Comparison of ENCODE assay signal across 8 cellular contexts in the genomic region with DNA sequence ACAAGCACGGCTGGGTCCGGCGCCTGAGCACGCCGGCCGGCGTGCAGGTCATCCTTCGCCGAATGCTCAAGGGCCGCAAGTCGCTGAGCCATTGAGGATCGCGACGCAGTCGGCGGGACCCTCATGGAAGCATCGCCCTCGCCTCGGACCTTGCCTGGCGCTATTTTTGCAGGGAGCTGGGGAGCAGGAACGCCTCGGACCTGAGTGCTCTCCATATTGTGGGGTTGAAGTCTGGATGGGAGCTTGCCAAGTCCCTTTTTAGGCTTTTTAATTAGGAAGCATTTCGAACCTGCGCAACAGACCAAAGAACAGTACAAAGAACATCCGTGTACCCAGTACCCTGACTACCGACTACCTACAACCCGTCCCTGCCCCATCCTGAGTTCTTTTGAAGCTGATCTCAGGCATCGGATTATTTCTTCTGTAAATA. TPM values are rescaled to one million over a fixed set of nuclear protein-coding genes. Genes with fewer than 3 reads are reported as not detected.
DNase-seq lines count a peak whose midpoint lies in the region; ATAC-seq, FAIRE-seq and TF ChIP-seq lines count a peak whose summit lies in the region.

No MANE protein-coding gene starts in this region.

- H2AFZ ChIP-seq in HepG2 (ENCODE audit: low read length) = no peak overlapping the region

- H3K9ac ChIP-seq in HepG2 (ENCODE audit: insufficient read depth, low read depth, low read length) = peak overlapping the region; percentile 87

- H3K27me3 Mint-ChIP-seq in activated naive CD4-positive, alpha-beta T cell treated with anti-CD3 and anti-CD28 coated beads, Interleukin-2, amount 10 ng/mL, durations not matched to agents 7 days and 5 days = no peaks in the 10 kb centered on the region
- no peaks in the 10 kb centered on the region for H3K27me3 Mint-ChIP-seq in activated naive CD8-positive, alpha-beta T cell treated with anti-CD3 and anti-CD28 coated beads for 36 hours

- H3K36me3 Mint-ChIP-seq in activated naive CD4-positive, alpha-beta T cell treated with anti-CD3 and anti-CD28 coated beads, Interleukin-2, amount 10 ng/mL, durations not matched to agents 7 days and 5 days = peaks cover 7% of the 10 kb centered on the region
- peaks cover 18% of the 10 kb centered on the region for H3K36me3 Mint-ChIP-seq in activated naive CD8-positive, alpha-beta T cell treated with anti-CD3 and anti-CD28 coated beads for 36 hours

- TF ChIP-seq RAD21 in HepG2 (CRISPR knock-in tag; IDR thresholded peaks at IDR 0.05) = no peak

- POLR2A ChIA-PET in HepG2 (lab: Yijun Ruan, JAX) = interaction anchor here (0.8 to 1.6 kb wide), 4 partner anchors 27 to 91 kb away, joined by 3 to 11 read pairs (median 4); a partner anchor contains a TSS

- H3K9me3 ChIP-seq in HepG2 (ENCODE audit: low read length) (no peaks in the 10 kb centered on the region), tibial artery (no peaks in the 10 kb centered on the region)

- peaks cover 4% of the 10 kb centered on the region; the same call in 1 of the 2 replicates for H4K20me1 ChIP-seq in HepG2 (ENCODE audit: insufficient read depth, low read length)

- H3K27ac Mint-ChIP-seq in activated naive CD4-positive, alpha-beta T cell treated with anti-CD3 and anti-CD28 coated beads, Interleukin-2, amount 10 ng/mL, durations not matched to agents 7 days and 5 days = peak overlapping the region; percentile 85
- H3K27ac Mint-ChIP-seq in activated naive CD8-positive, alpha-beta T cell treated with anti-CD3 and anti-CD28 coated beads for 36 hours = peak overlapping the region; percentile 91

- 1% methylated on average over 21 of the region's 28 CpGs for WGBS in HepG2 (ENCODE audit: low lambda C conversion rate)

- H3K4me3 Mint-ChIP-seq in activated naive CD4-positive, alpha-beta T cell treated with anti-CD3 and anti-CD28 coated beads, Interleukin-2, amount 10 ng/mL, durations not matched to agents 7 days and 5 days = peak overlapping the region; percentile 89
- H3K4me3 Mint-ChIP-seq in activated naive CD8-positive, alpha-beta T cell treated with anti-CD3 and anti-CD28 coated beads for 36 hours = peak overlapping the region; percentile 91

- H3K4me1 ChIP-seq in HepG2 (ENCODE audit: insufficient read depth, low read length) (peaks cover 46% of the 10 kb centered on the region), tibial artery (peaks cover 0 to 70% (median 54%) of the 10 kb centered on the region in 4 donors)

- in situ Hi-C loops in HepG2 (cut with HindIII; ENCODE audit: extremely low pct_ligation_motif_present, low pct_unique_long_range_greater_than_20kb) = no loop called here

- no peak for ATAC-seq in HepG2
- no peak for ATAC-seq in GM21423 (IDR thresholded peaks at IDR 0.05; ENCODE audit: unreplicated experiment)

- H3K27me3 ChIP-seq in HepG2 (ENCODE audit: control insufficient read depth in 1 of 2, insufficient read depth in 2 of 2, low read length in 2 of 2) (no peaks in the 10 kb centered on the region; a peak in 1 of 5 replicates), tibial artery (no peaks in the 10 kb centered on the region)

- H3K4me1 Mint-ChIP-seq in activated naive CD4-positive, alpha-beta T cell treated with anti-CD3 and anti-CD28 coated beads, Interleukin-2, amount 10 ng/mL, durations not matched to agents 7 days and 5 days = peaks cover 72% of the 10 kb centered on the region
- peaks cover 42% of the 10 kb centered on the region for H3K4me1 Mint-ChIP-seq in activated naive CD8-positive, alpha-beta T cell treated with anti-CD3 and anti-CD28 coated beads for 36 hours

- TF ChIP-seq EP300 in HepG2 (IDR thresholded peaks at IDR 0.05; ENCODE audit: low read depth in 2 of 2, low read length in 2 of 2) (no peak), HepG2 (CRISPR knock-in tag; IDR thresholded peaks at IDR 0.05; ENCODE audit: borderline replicate concordance) (no peak)

- H3K4me3 ChIP-seq in HepG2 (replicated peaks in 1 of 3; ENCODE audit: insufficient read depth in 1 of 3, low read depth in 2 of 3, low read length in 3 of 3) (peak overlapping the region; percentile 60 to 87 (median 85)), tibial artery (peak overlapping the region; percentile 60 to 84)

- H3K36me3 ChIP-seq in HepG2 (replicated peaks in 1 of 2; ENCODE audit: control insufficient read depth in 1 of 2, insufficient read depth in 2 of 2, low read length in 2 of 2) (no peaks in the 10 kb centered on the region), tibial artery (peaks cover 0 to 2% (median under 1%) of the 10 kb centered on the region in 3 donors)

- H3K9me3 Mint-ChIP-seq in activated naive CD4-positive, alpha-beta T cell treated with anti-CD3 and anti-CD28 coated beads, Interleukin-2, amount 10 ng/mL, durations not matched to agents 7 days and 5 days = no peaks in the 10 kb centered on the region
- no peaks in the 10 kb centered on the region for H3K9me3 Mint-ChIP-seq in activated naive CD8-positive, alpha-beta T cell treated with anti-CD3 and anti-CD28 coated beads for 36 hours

- H3K27ac ChIP-seq in HepG2 (ENCODE audit: extremely low read length, insufficient read depth, low read length) (peak overlapping the region; percentile 91), tibial artery (peak overlapping the region; percentile 88 to 95)

- peak in 1 of 2 experiments; percentile 8; a peak in 1 of 4 replicates for TF ChIP-seq POLR2A in HepG2 (IDR thresholded peaks at IDR 0.05; ENCODE audit: insufficient read depth in 1 of 2, low read depth in 2 of 2, low read length in 2 of 2)

- no TSS peak for BruUV-seq in HepG2 (replicated peaks; lab: Mats Ljungman, UMichigan)

- H3K79me2 ChIP-seq in HepG2 (ENCODE audit: insufficient read depth, low read length) = peaks cover 21% of the 10 kb centered on the region

- no peak for DNase-seq in activated naive CD4-positive, alpha-beta T cell treated with anti-CD3 and anti-CD28 coated beads, Interleukin-2, amount 10 ng/mL, durations not matched to agents 7 days and 5 days
- DNase-seq in activated naive CD4-positive, alpha-beta T cell treated with Interleukin-2 at 50 U/mL for 16 hours = no peak
- no peak for DNase-seq in activated naive CD8-positive, alpha-beta T cell treated with anti-CD3 and anti-CD28 coated beads for 36 hours
- DNase-seq in HepG2 (ENCODE audit: low spot score) = no peak
- no peak for DNase-seq in tibial artery
- no peak for DNase-seq in NCI-H187 treated with DMSO at 0.1 percent for 48 hours (lab: John Stamatoyannopoulos, UW)
- DNase-seq in SK-N-DZ (ENCODE audit: low spot score) = no peak

- CTCF ChIA-PET in activated naive CD4-positive, alpha-beta T cell treated with anti-CD3 and anti-CD28 coated beads, Interleukin-2, amount 10 ng/mL, durations not matched to agents 7 days and 5 days (lab: Charles Lee) = interaction anchor here (0.6 to 3.4 kb wide), 4 partner anchors 13 to 80 kb away, joined by 3 to 12 read pairs (median 4); no protein-coding TSS in a partner anchor
- CTCF ChIA-PET in HepG2 (lab: Yijun Ruan, JAX; ENCODE audit: low intra/inter-chr PET ratio, low total read pairs) = interaction anchor here (0.8 kb wide), 1 partner anchor 13 kb away, joined by 4 read pairs; no protein-coding TSS in a partner anchor

- no peak for FAIRE-seq in HepG2 (lab: Jason Lieb, UNC)

- H3K4me2 ChIP-seq in HepG2 (ENCODE audit: low read depth, low read length) = peak overlapping the region; percentile 92

- intact Hi-C loops in HepG2 (cut with micrococcal nuclease; ENCODE audit: unreplicated experiment) (no loop called here), tibial artery (cut with DNase I; ENCODE audit: low total_unique reads) (loop anchor here (1.0 kb wide), 1 partner anchor 23 kb away; no protein-coding TSS in a partner anchor)

- no peak for TF ChIP-seq CTCF in HepG2 (CRISPR knock-in tag; IDR thresholded peaks at IDR 0.05)
- TF ChIP-seq CTCF in tibial artery (IDR thresholded peaks at IDR 0.05) = no peak

RNA-seq across cellular contexts. Expression of a gene that starts 0.6 kb away (rescaled TPM):
- 100 to 1,000 TPM; 122 to 128 TPM for total RNA-seq in activated naive CD8-positive, alpha-beta T cell treated with anti-CD3 and anti-CD28 coated beads for 36 hours
- total RNA-seq in HepG2 (2016; rRNA removed; fragmentation: Illumina TruSeq; extraction: Trizol) = 77.3 and 93.6 TPM in 2 replicates
- total RNA-seq in HepG2 (2016; cell fraction: cytosol; rRNA removed; fragmentation: Illumina TruSeq; extraction: Trizol; ENCODE audit: low read depth) = 45.1 and 52.9 TPM in 2 replicates
- total RNA-seq in HepG2 (2016; cell fraction: insoluble cytoplasmic fraction; rRNA removed; fragmentation: Illumina TruSeq; extraction: Trizol) = 85.6 and 107 TPM in 2 replicates
- 66.3 and 68.2 TPM in 2 replicates for total RNA-seq in HepG2 (2016; cell fraction: membrane; rRNA removed; fragmentation: Illumina TruSeq; extraction: Trizol)
- total RNA-seq in HepG2 (2016; cell fraction: nucleus; rRNA removed; fragmentation: Illumina TruSeq; extraction: Trizol) = 30.0 and 33.9 TPM in 2 replicates
- polyA plus RNA-seq in HepG2 (2011; rRNA removed) = 67.7 and 74.0 TPM in 2 replicates
- 58.9 and 74.9 TPM in 2 replicates for polyA plus RNA-seq in HepG2 (2011; cell fraction: cytosol; rRNA removed)
- polyA plus RNA-seq in HepG2 (2011; cell fraction: nucleus; rRNA removed) = 20.3 and 25.7 TPM in 2 replicates
- polyA plus RNA-seq in HepG2 (2012) = 44.9 and 52.3 TPM in 2 replicates
- polyA plus RNA-seq in HepG2 (2016; cell fraction: cytosol; fragmentation: Illumina TruSeq; extraction: Trizol; ENCODE audit: low read depth) = 56.0 and 60.4 TPM in 2 replicates
- polyA plus RNA-seq in HepG2 (2016; cell fraction: insoluble cytoplasmic fraction; fragmentation: Illumina TruSeq; extraction: Trizol; ENCODE audit: low read depth) = 143 and 167 TPM in 2 replicates
- 87.6 and 88.1 TPM in 2 replicates for polyA plus RNA-seq in HepG2 (2016; cell fraction: membrane; fragmentation: Illumina TruSeq; extraction: Trizol; ENCODE audit: low read depth)
- polyA plus RNA-seq in HepG2 (2016; cell fraction: nucleus; fragmentation: Illumina TruSeq; extraction: Trizol; ENCODE audit: insufficient read depth, low read depth) = 83.1 and 91.2 TPM in 2 replicates
- 18.5 and 37.3 TPM in 2 replicates for polyA minus RNA-seq in HepG2 (2011; rRNA and poly(A)+ RNA removed; ENCODE audit: low replicate concordance)
- polyA minus RNA-seq in HepG2 (2011; cell fraction: cytosol; rRNA and poly(A)+ RNA removed) = 16.2 and 18.6 TPM in 2 replicates
- 3.0 and 5.1 TPM in 2 replicates for polyA minus RNA-seq in HepG2 (2011; cell fraction: nucleus; rRNA and poly(A)+ RNA removed)
- polyA plus RNA-seq in SK-N-DZ (2014; cell fraction: cytosol; rRNA removed) = 73.2 and 107 TPM in 2 replicates
- polyA plus RNA-seq in SK-N-DZ (2014; cell fraction: nucleus; rRNA removed) = 61.5 and 94.1 TPM in 2 replicates

RNA-seq across cellular contexts. Expression of a gene that starts 3.1 kb away (rescaled TPM):
- 10 to 100 TPM; 41.0 to 43.6 TPM for total RNA-seq in activated naive CD8-positive, alpha-beta T cell treated with anti-CD3 and anti-CD28 coated beads for 36 hours
- total RNA-seq in HepG2 (2016; rRNA removed; fragmentation: Illumina TruSeq; extraction: Trizol) = 17.5 and 24.5 TPM in 2 replicates
- total RNA-seq in HepG2 (2016; cell fraction: cytosol; rRNA removed; fragmentation: Illumina TruSeq; extraction: Trizol; ENCODE audit: low read depth) = 25.4 and 29.1 TPM in 2 replicates
- total RNA-seq in HepG2 (2016; cell fraction: insoluble cytoplasmic fraction; rRNA removed; fragmentation: Illumina TruSeq; extraction: Trizol) = 15.9 and 21.5 TPM in 2 replicates
- total RNA-seq in HepG2 (2016; cell fraction: membrane; rRNA removed; fragmentation: Illumina TruSeq; extraction: Trizol) = 26.5 and 27.3 TPM in 2 replicates
- total RNA-seq in HepG2 (2016; cell fraction: nucleus; rRNA removed; fragmentation: Illumina TruSeq; extraction: Trizol) = 12.8 and 19.3 TPM in 2 replicates
- 26.0 and 26.6 TPM in 2 replicates for polyA plus RNA-seq in HepG2 (2011; rRNA removed)
- 26.2 and 28.7 TPM in 2 replicates for polyA plus RNA-seq in HepG2 (2011; cell fraction: cytosol; rRNA removed)
- 28.5 and 30.3 TPM in 2 replicates for polyA plus RNA-seq in HepG2 (2011; cell fraction: nucleus; rRNA removed)
- polyA plus RNA-seq in HepG2 (2012) = 23.7 and 24.8 TPM in 2 replicates
- polyA plus RNA-seq in HepG2 (2016; cell fraction: cytosol; fragmentation: Illumina TruSeq; extraction: Trizol; ENCODE audit: low read depth) = 60.1 and 61.7 TPM in 2 replicates
- 37.0 and 42.5 TPM in 2 replicates for polyA plus RNA-seq in HepG2 (2016; cell fraction: insoluble cytoplasmic fraction; fragmentation: Illumina TruSeq; extraction: Trizol; ENCODE audit: low read depth)
- polyA plus RNA-seq in HepG2 (2016; cell fraction: membrane; fragmentation: Illumina TruSeq; extraction: Trizol; ENCODE audit: low read depth) = 48.4 and 51.3 TPM in 2 replicates
- 41.0 and 47.5 TPM in 2 replicates for polyA plus RNA-seq in HepG2 (2016; cell fraction: nucleus; fragmentation: Illumina TruSeq; extraction: Trizol; ENCODE audit: insufficient read depth, low read depth)
- polyA minus RNA-seq in HepG2 (2011; rRNA and poly(A)+ RNA removed; ENCODE audit: low replicate concordance) = 10.1 and 17.7 TPM in 2 replicates
- 6.3 and 6.9 TPM in 2 replicates for polyA minus RNA-seq in HepG2 (2011; cell fraction: cytosol; rRNA and poly(A)+ RNA removed)
- 7.2 and 10.8 TPM in 2 replicates for polyA minus RNA-seq in HepG2 (2011; cell fraction: nucleus; rRNA and poly(A)+ RNA removed)
- polyA plus RNA-seq in SK-N-DZ (2014; cell fraction: cytosol; rRNA removed) = 44.1 and 49.6 TPM in 2 replicates
- 23.0 and 29.2 TPM in 2 replicates for polyA plus RNA-seq in SK-N-DZ (2014; cell fraction: nucleus; rRNA removed)

RNA-seq across cellular contexts. Expression of a gene that starts 3.1 kb away (rescaled TPM):
- total RNA-seq in activated naive CD8-positive, alpha-beta T cell treated with anti-CD3 and anti-CD28 coated beads for 36 hours = 1 to 10 TPM; 4.1 to 4.9 TPM
- 5.6 and 7.2 TPM in 2 replicates for total RNA-seq in HepG2 (2016; rRNA removed; fragmentation: Illumina TruSeq; extraction: Trizol)
- 8.5 and 10.5 TPM in 2 replicates for total RNA-seq in HepG2 (2016; cell fraction: cytosol; rRNA removed; fragmentation: Illumina TruSeq; extraction: Trizol; ENCODE audit: low read depth)
- 4.8 and 6.5 TPM in 2 replicates for total RNA-seq in HepG2 (2016; cell fraction: insoluble cytoplasmic fraction; rRNA removed; fragmentation: Illumina TruSeq; extraction: Trizol)
- total RNA-seq in HepG2 (2016; cell fraction: membrane; rRNA removed; fragmentation: Illumina TruSeq; extraction: Trizol) = 17.7 and 20.6 TPM in 2 replicates
- total RNA-seq in HepG2 (2016; cell fraction: nucleus; rRNA removed; fragmentation: Illumina TruSeq; extraction: Trizol) = 2.8 and 3.3 TPM in 2 replicates
- 6.3 and 9.9 TPM in 2 replicates for polyA plus RNA-seq in HepG2 (2011; rRNA removed)
- 8.3 and 14.2 TPM in 2 replicates for polyA plus RNA-seq in HepG2 (2011; cell fraction: cytosol; rRNA removed)
- 8.7 and 9.0 TPM in 2 replicates for polyA plus RNA-seq in HepG2 (2011; cell fraction: nucleus; rRNA removed)
- polyA plus RNA-seq in HepG2 (2012) = 5.9 and 7.7 TPM in 2 replicates
- 15.3 and 17.8 TPM in 2 replicates for polyA plus RNA-seq in HepG2 (2016; cell fraction: cytosol; fragmentation: Illumina TruSeq; extraction: Trizol; ENCODE audit: low read depth)
- 7.9 and 9.0 TPM in 2 replicates for polyA plus RNA-seq in HepG2 (2016; cell fraction: insoluble cytoplasmic fraction; fragmentation: Illumina TruSeq; extraction: Trizol; ENCODE audit: low read depth)
- 23.3 and 24.4 TPM in 2 replicates for polyA plus RNA-seq in HepG2 (2016; cell fraction: membrane; fragmentation: Illumina TruSeq; extraction: Trizol; ENCODE audit: low read depth)
- 6.1 and 8.3 TPM in 2 replicates for polyA plus RNA-seq in HepG2 (2016; cell fraction: nucleus; fragmentation: Illumina TruSeq; extraction: Trizol; ENCODE audit: insufficient read depth, low read depth)
- polyA minus RNA-seq in HepG2 (2011; rRNA and poly(A)+ RNA removed; ENCODE audit: low replicate concordance) = 4.2 and 22.1 TPM in 2 replicates
- polyA minus RNA-seq in HepG2 (2011; cell fraction: cytosol; rRNA and poly(A)+ RNA removed) = 9.0 and 9.2 TPM in 2 replicates
- 4.6 and 6.1 TPM in 2 replicates for polyA minus RNA-seq in HepG2 (2011; cell fraction: nucleus; rRNA and poly(A)+ RNA removed)
- 20.4 and 20.5 TPM in 2 replicates for polyA plus RNA-seq in SK-N-DZ (2014; cell fraction: cytosol; rRNA removed)
- 9.9 and 11.1 TPM in 2 replicates for polyA plus RNA-seq in SK-N-DZ (2014; cell fraction: nucleus; rRNA removed)

RNA-seq across cellular contexts. Expression of a gene that starts 24.6 kb away (rescaled TPM):
- total RNA-seq in activated naive CD8-positive, alpha-beta T cell treated with anti-CD3 and anti-CD28 coated beads for 36 hours = 10 to 100 TPM; 22.9 to 23.2 TPM
- total RNA-seq in HepG2 (2016; rRNA removed; fragmentation: Illumina TruSeq; extraction: Trizol) = 0.22 and 0.69 TPM in 2 replicates
- 0.09 TPM in 1 of 2 replicates, not detected in the other for total RNA-seq in HepG2 (2016; cell fraction: cytosol; rRNA removed; fragmentation: Illumina TruSeq; extraction: Trizol; ENCODE audit: low read depth)
- total RNA-seq in HepG2 (2016; cell fraction: insoluble cytoplasmic fraction; rRNA removed; fragmentation: Illumina TruSeq; extraction: Trizol) = 0.12 and 0.71 TPM in 2 replicates
- 0.14 and 0.37 TPM in 2 replicates for total RNA-seq in HepG2 (2016; cell fraction: membrane; rRNA removed; fragmentation: Illumina TruSeq; extraction: Trizol)
- 0.87 and 0.88 TPM in 2 replicates for total RNA-seq in HepG2 (2016; cell fraction: nucleus; rRNA removed; fragmentation: Illumina TruSeq; extraction: Trizol)
- 1.5 TPM in 2 replicates for polyA plus RNA-seq in HepG2 (2011; rRNA removed)
- 0.21 and 0.32 TPM in 2 replicates for polyA plus RNA-seq in HepG2 (2011; cell fraction: cytosol; rRNA removed)
- polyA plus RNA-seq in HepG2 (2011; cell fraction: nucleus; rRNA removed) = 9.6 and 13.7 TPM in 2 replicates
- 0.87 and 1.1 TPM in 2 replicates for polyA plus RNA-seq in HepG2 (2012)
- polyA plus RNA-seq in HepG2 (2016; cell fraction: cytosol; fragmentation: Illumina TruSeq; extraction: Trizol; ENCODE audit: low read depth) = 0.06 and 0.08 TPM in 2 replicates
- polyA plus RNA-seq in HepG2 (2016; cell fraction: insoluble cytoplasmic fraction; fragmentation: Illumina TruSeq; extraction: Trizol; ENCODE audit: low read depth) = 0.14 and 0.39 TPM in 2 replicates
- polyA plus RNA-seq in HepG2 (2016; cell fraction: membrane; fragmentation: Illumina TruSeq; extraction: Trizol; ENCODE audit: low read depth) = 0.12 and 0.19 TPM in 2 replicates
- 4.2 and 4.6 TPM in 2 replicates for polyA plus RNA-seq in HepG2 (2016; cell fraction: nucleus; fragmentation: Illumina TruSeq; extraction: Trizol; ENCODE audit: insufficient read depth, low read depth)
- polyA minus RNA-seq in HepG2 (2011; rRNA and poly(A)+ RNA removed; ENCODE audit: low replicate concordance) = 1.3 and 1.6 TPM in 2 replicates
- 0.99 TPM in 1 of 2 replicates, not detected in the other for polyA minus RNA-seq in HepG2 (2011; cell fraction: cytosol; rRNA and poly(A)+ RNA removed)
- polyA minus RNA-seq in HepG2 (2011; cell fraction: nucleus; rRNA and poly(A)+ RNA removed) = 1.0 and 2.9 TPM in 2 replicates
- polyA plus RNA-seq in SK-N-DZ (2014; cell fraction: cytosol; rRNA removed) = 2.1 and 4.7 TPM in 2 replicates
- 12.0 and 17.3 TPM in 2 replicates for polyA plus RNA-seq in SK-N-DZ (2014; cell fraction: nucleus; rRNA removed)

RNA-seq across cellular contexts. Expression of a gene that starts 28.4 kb away (rescaled TPM):
- 1 to 10 TPM; 2.5 to 2.7 TPM for total RNA-seq in activated naive CD8-positive, alpha-beta T cell treated with anti-CD3 and anti-CD28 coated beads for 36 hours
- 0.79 and 1.8 TPM in 2 replicates for total RNA-seq in HepG2 (2016; rRNA removed; fragmentation: Illumina TruSeq; extraction: Trizol)
- 0.26 and 0.51 TPM in 2 replicates for total RNA-seq in HepG2 (2016; cell fraction: cytosol; rRNA removed; fragmentation: Illumina TruSeq; extraction: Trizol; ENCODE audit: low read depth)
- total RNA-seq in HepG2 (2016; cell fraction: insoluble cytoplasmic fraction; rRNA removed; fragmentation: Illumina TruSeq; extraction: Trizol) = 0.62 and 2.2 TPM in 2 replicates
- 0.69 and 0.87 TPM in 2 replicates for total RNA-seq in HepG2 (2016; cell fraction: membrane; rRNA removed; fragmentation: Illumina TruSeq; extraction: Trizol)
- total RNA-seq in HepG2 (2016; cell fraction: nucleus; rRNA removed; fragmentation: Illumina TruSeq; extraction: Trizol) = 3.0 and 3.6 TPM in 2 replicates
- 3.5 and 5.1 TPM in 2 replicates for polyA plus RNA-seq in HepG2 (2011; rRNA removed)
- 1.8 and 2.2 TPM in 2 replicates for polyA plus RNA-seq in HepG2 (2011; cell fraction: cytosol; rRNA removed)
- polyA plus RNA-seq in HepG2 (2011; cell fraction: nucleus; rRNA removed) = 27.1 and 30.5 TPM in 2 replicates
- polyA plus RNA-seq in HepG2 (2012) = 3.2 and 4.5 TPM in 2 replicates
- 0.24 and 0.28 TPM in 2 replicates for polyA plus RNA-seq in HepG2 (2016; cell fraction: cytosol; fragmentation: Illumina TruSeq; extraction: Trizol; ENCODE audit: low read depth)
- polyA plus RNA-seq in HepG2 (2016; cell fraction: insoluble cytoplasmic fraction; fragmentation: Illumina TruSeq; extraction: Trizol; ENCODE audit: low read depth) = 0.87 and 1.1 TPM in 2 replicates
- polyA plus RNA-seq in HepG2 (2016; cell fraction: membrane; fragmentation: Illumina TruSeq; extraction: Trizol; ENCODE audit: low read depth) = 0.37 and 0.50 TPM in 2 replicates
- polyA plus RNA-seq in HepG2 (2016; cell fraction: nucleus; fragmentation: Illumina TruSeq; extraction: Trizol; ENCODE audit: insufficient read depth, low read depth) = 12.4 and 14.0 TPM in 2 replicates
- polyA minus RNA-seq in HepG2 (2011; rRNA and poly(A)+ RNA removed; ENCODE audit: low replicate concordance) = 7.6 and 10.4 TPM in 2 replicates
- 3.0 TPM in 2 replicates for polyA minus RNA-seq in HepG2 (2011; cell fraction: cytosol; rRNA and poly(A)+ RNA removed)
- polyA minus RNA-seq in HepG2 (2011; cell fraction: nucleus; rRNA and poly(A)+ RNA removed) = 9.2 and 9.3 TPM in 2 replicates
- polyA plus RNA-seq in SK-N-DZ (2014; cell fraction: cytosol; rRNA removed) = 9.5 and 13.7 TPM in 2 replicates
- polyA plus RNA-seq in SK-N-DZ (2014; cell fraction: nucleus; rRNA removed) = 36.9 and 54.0 TPM in 2 replicates
